Comparison of ENCODE assay signal across 11 cellular contexts in the genomic region with DNA sequence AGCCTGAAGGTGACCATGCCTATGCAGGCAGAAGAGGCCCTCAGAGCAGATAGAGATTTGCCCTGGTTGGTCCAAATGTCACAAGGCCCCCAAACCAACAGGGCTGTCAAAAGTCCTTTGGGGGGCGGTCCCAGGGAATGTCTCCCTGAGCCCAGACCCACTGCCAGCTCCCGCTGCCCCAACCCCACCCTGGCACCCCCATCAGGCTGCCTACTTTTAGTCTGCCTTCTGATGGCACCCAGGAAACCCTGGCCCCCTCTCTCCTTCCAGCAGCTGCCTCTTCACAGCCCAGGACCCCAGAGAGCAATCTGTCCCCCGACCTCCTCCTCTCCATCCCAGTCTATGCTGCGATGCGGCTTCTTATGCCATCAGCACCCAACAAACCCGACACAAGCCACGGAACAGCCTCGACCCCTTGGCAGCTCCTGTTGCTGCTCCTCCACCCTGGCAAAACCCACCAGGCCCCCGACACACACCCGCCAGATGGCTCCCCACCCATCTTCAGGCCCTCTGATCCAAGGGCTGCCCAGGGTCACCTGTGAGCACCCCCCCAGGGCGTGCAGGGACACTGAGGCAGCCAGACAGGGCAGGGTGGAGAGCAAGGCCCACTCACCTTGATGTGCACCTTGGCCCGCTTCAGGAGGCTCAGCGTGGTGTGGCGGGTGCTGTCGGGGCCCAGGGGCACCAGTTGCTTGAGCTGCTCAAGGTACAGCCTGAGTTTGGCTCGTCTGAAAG. TPM values are rescaled to one million over a fixed set of nuclear protein-coding genes. Genes with fewer than 3 reads are reported as not detected.
A peak's percentile ranks its signal among the peaks of the same experiment; 100 is the strongest.
DNase-seq lines count a peak whose midpoint lies in the region; ATAC-seq and TF ChIP-seq lines count a peak whose summit lies in the region.
"Had no signal": no experiment of that assay in that cellular context is flagged by ENCODE, and none has a peak within 500 bp of the region (broad histone marks: within the 10 kb centered on the region; RNA-seq: fewer than 3 reads in every experiment).

No MANE protein-coding gene starts in this region.

- H3K36me3 ChIP-seq in right lobe of liver: peaks cover 0 to 29% (median 6%) of the 10 kb centered on the region in 4 donors
- peaks cover 0 to 16% (median 7%) of the 10 kb centered on the region in 4 donors for H3K36me3 ChIP-seq in transverse colon
- H3K36me3 ChIP-seq in SJCRH30: no peaks in the 10 kb centered on the region

- ATAC-seq in right cardiac atrium: no peak
- ATAC-seq in left ventricle myocardium superior: no peak
- ATAC-seq in right lobe of liver: no peak
- no peak for ATAC-seq in GM19328 (IDR thresholded peaks at IDR 0.05; ENCODE audit: unreplicated experiment)
- ATAC-seq in HG03354 (IDR thresholded peaks at IDR 0.05; ENCODE audit: poor library complexity, severe bottlenecking, unreplicated experiment): no peak
- ATAC-seq: mucosa of descending colon had no signal

- POLR2A ChIA-PET in RWPE1 (lab: Yijun Ruan, JAX; ENCODE audit: low non-redundant PET): no interaction called here

- H3K9me3 ChIP-seq in right cardiac atrium (ENCODE audit: control insufficient read depth, low read length) (no peaks in the 10 kb centered on the region), right lobe of liver (no peaks in the 10 kb centered on the region), transverse colon (no peaks in the 10 kb centered on the region), SJCRH30 (replicated peaks) (no peaks in the 10 kb centered on the region)
- H3K9me3 ChIP-seq: mucosa of descending colon had no signal

- TF ChIP-seq CTCF in RWPE1 (conservative IDR thresholded peaks at IDR 0.05; ENCODE audit: low read depth): no peak
- no peak for TF ChIP-seq CTCF in right lobe of liver (IDR thresholded peaks at IDR 0.05)
- no peak for TF ChIP-seq CTCF in transverse colon (IDR thresholded peaks at IDR 0.05)

- in situ Hi-C loops in transverse colon (cut with MboI; ENCODE audit: low pct_ligation_motif_present in 1 of 4, low pct_unique_long_range_greater_than_20kb in 1 of 4, low sequenced_read_pairs in 3 of 4): no loop called here

- 95% methylated on average over 16 of the region's 16 CpGs for WGBS in right cardiac atrium
- 98% methylated on average over 6 of the region's 16 CpGs for WGBS in right lobe of liver (ENCODE audit: insufficient coverage, low coverage, low lambda C conversion rate, missing lambda C conversion rate)
- 95% methylated on average over 15 of the region's 16 CpGs; no CpG with 5 or more reads in 1 of the 2 donors for WGBS in transverse colon (ENCODE audit: low coverage in 1 of 2), 2 donors

- no peak for TF ChIP-seq EP300 in transverse colon (IDR thresholded peaks at IDR 0.05; ENCODE audit: low read depth)

- intact Hi-C loops in right cardiac atrium (cut with DNase I): loop anchor here in 2 of 4 donors (10.0 kb wide), 1 partner anchor 163 kb away; a partner anchor contains a TSS
- intact Hi-C loops in left ventricle myocardium superior (cut with micrococcal nuclease): no loop called here
- intact Hi-C loops in right lobe of liver (cut with DNase I): no loop called here
- intact Hi-C loops in transverse colon (cut with DNase I; ENCODE audit: low total_unique reads): no loop called here

- CTCF ChIA-PET in RWPE1 (lab: Yijun Ruan, JAX): interaction anchor here (0.6 kb wide), 1 partner anchor 27 kb away, joined by 4 read pairs; no protein-coding TSS in a partner anchor

- H3K27me3 ChIP-seq in right cardiac atrium (ENCODE audit: control insufficient read depth, insufficient read depth) (no peaks in the 10 kb centered on the region), right lobe of liver (no peaks in the 10 kb centered on the region), transverse colon (no peaks in the 10 kb centered on the region), SJCRH30 (no peaks in the 10 kb centered on the region)

- no peak overlapping the region for H3K27ac ChIP-seq in right cardiac atrium (ENCODE audit: low read length)
- peak overlapping the region; percentile 66 for H3K27ac ChIP-seq in RWPE1
- no peak overlapping the region for H3K27ac ChIP-seq in right lobe of liver
- H3K27ac ChIP-seq in transverse colon: no peak overlapping the region
- H3K27ac ChIP-seq in SJCRH30: no peak overlapping the region
- H3K27ac ChIP-seq: VCaP had no signal

- H3K4me3 ChIP-seq in right cardiac atrium (ENCODE audit: low read length) (no peak overlapping the region), right lobe of liver (no peak overlapping the region), transverse colon (no peak overlapping the region), SJCRH30 (no peak overlapping the region)
- H3K4me3 ChIP-seq: mucosa of descending colon had no signal

- TF ChIP-seq POLR2A in right lobe of liver (IDR thresholded peaks at IDR 0.05) (no peak), transverse colon (IDR thresholded peaks at IDR 0.05) (no peak)

- H3K4me1 ChIP-seq in right cardiac atrium (ENCODE audit: control insufficient read depth, insufficient read depth, low read length) (peaks cover 11% of the 10 kb centered on the region), right lobe of liver (peaks cover 0 to 7% (median 0%) of the 10 kb centered on the region in 4 donors), transverse colon (peaks cover 12 to 20% (median 18%) of the 10 kb centered on the region in 4 donors), SJCRH30 (no peaks in the 10 kb centered on the region)

- DNase-seq in right cardiac atrium: peak; percentile 11 to 49 (median 35)
- no peak for DNase-seq in left ventricle myocardium superior
- DNase-seq in RWPE1 (ENCODE audit: low spot score): no peak
- peak in 2 of 3 donors; percentile 13 to 33 for DNase-seq in right lobe of liver
- peak; percentile 7 for DNase-seq in transverse colon
- DNase-seq in SJCRH30: no peak
- DNase-seq: NCI-H2171 treated with DMSO at 0.1 percent for 48 hours had no signal

RNA-seq across cellular contexts. Expression of a gene that starts 9.9 kb away (rescaled TPM):
- 10 to 100 TPM; 27.2 to 35.8 (median 31.6) TPM for total RNA-seq in right cardiac atrium
- polyA plus RNA-seq in right cardiac atrium: 43.1 TPM
- 44.0 TPM for total RNA-seq in left ventricle myocardium superior
- total RNA-seq in right lobe of liver: 10 to 100 TPM; 17.8 to 23.0 (median 19.7) TPM
- total RNA-seq in transverse colon: 100 to 1,000 TPM in 1 of 4 donors, 10 to 100 TPM in 3; 48.1 to 101 (median 57.7) TPM
- 5.7 and 7.1 TPM in 2 replicates for total RNA-seq in SJCRH30 (2014; rRNA removed; shearing (Covaris generic))

RNA-seq across cellular contexts. Expression of a gene that starts 10.0 kb away (rescaled TPM):
- 1 to 10 TPM; 6.1 to 8.9 (median 7.4) TPM for total RNA-seq in right cardiac atrium
- 4.3 TPM for polyA plus RNA-seq in right cardiac atrium
- total RNA-seq in left ventricle myocardium superior: 8.2 TPM
- 1 to 10 TPM; 3.5 to 5.1 (median 4.6) TPM for total RNA-seq in right lobe of liver
- 10 to 100 TPM in 3 of 4 donors, 1 to 10 TPM in 1; 2.0 to 18.0 (median 11.3) TPM for total RNA-seq in transverse colon
- 25.0 and 29.1 TPM in 2 replicates for total RNA-seq in SJCRH30 (2014; rRNA removed; shearing (Covaris generic))

RNA-seq across cellular contexts. Expression of a gene that starts 10.0 kb away (rescaled TPM):
- 1 to 10 TPM; 3.5 to 5.9 (median 4.6) TPM for total RNA-seq in right cardiac atrium
- 1.5 TPM for polyA plus RNA-seq in right cardiac atrium
- total RNA-seq in left ventricle myocardium superior: 1.9 TPM
- total RNA-seq in right lobe of liver: 1 to 10 TPM in 4 of 6 experiments, under 1 TPM in 2; 0.87 to 2.5 (median 1.4) TPM
- total RNA-seq in transverse colon: 1 to 10 TPM in 2 of 4 donors, under 1 TPM in 2; 0.27 to 2.6 (median 1.4) TPM
- 1.3 and 1.4 TPM in 2 replicates for total RNA-seq in SJCRH30 (2014; rRNA removed; shearing (Covaris generic))

Comparison
In these comparisons a context has a peak if more than half of its experiments do, and no peak if none do; other contexts are left out.
1. DNase-seq: peak in right cardiac atrium (3 of 3), right lobe of liver (2 of 3) and transverse colon (single experiment); none in left ventricle myocardium superior (single experiment), RWPE1 (single experiment) and SJCRH30 (0 of 2).